Comparison of ENCODE assay signal across 8 cellular contexts in genomic region chr11:115324569-115325432, GRCh38.
DNase-seq lines count a peak whose midpoint lies in the region; ATAC-seq and TF ChIP-seq lines count a peak whose summit lies in the region.

No MANE protein-coding gene starts in this region.

- H3K36me3 ChIP-seq in GM23248 (ENCODE audit: low read depth) (no peaks in the 10 kb centered on the region), SJCRH30 (no peaks in the 10 kb centered on the region), endodermal cell (ENCODE audit: control insufficient read depth, insufficient read depth, low read length) (peaks cover 2% of the 10 kb centered on the region)

- H3K27ac ChIP-seq in GM23248, result no peak overlapping the region
- no peak overlapping the region for H3K27ac ChIP-seq in SJCRH30
- no peak overlapping the region for H3K27ac ChIP-seq in endodermal cell (ENCODE audit: low read depth, low read length)

- intact Hi-C loops in activated CD4-positive, alpha-beta T cell treated with anti-CD3 and anti-CD28 coated beads for 36 hours (cut with DNase I, micrococcal nuclease), result loop anchor here (1.0 to 10.0 kb wide), 6 partner anchors 750 to 1172 kb away; no protein-coding TSS in a partner anchor

- H3K4me3 Mint-ChIP-seq in activated CD4-positive, alpha-beta T cell treated with anti-CD3 and anti-CD28 coated beads for 36 hours, result no peak overlapping the region
- no peak overlapping the region for H3K4me3 Mint-ChIP-seq in endodermal cell
- H3K4me3 Mint-ChIP-seq in memory B cell, result no peak overlapping the region

- no peaks in the 10 kb centered on the region for H3F3A ChIP-seq in GM23248 (ENCODE audit: insufficient read depth)

- H3K9me3 ChIP-seq in GM23248 (ENCODE audit: low read depth) (no peaks in the 10 kb centered on the region), SJCRH30 (replicated peaks) (no peaks in the 10 kb centered on the region), endodermal cell (ENCODE audit: control insufficient read depth, low read length) (no peaks in the 10 kb centered on the region)

- peak; percentile 68 for ATAC-seq in activated CD4-positive, alpha-beta T cell treated with anti-CD3 and anti-CD28 coated beads for 36 hours
- peak; percentile 78 for ATAC-seq in memory B cell (ENCODE audit: low read depth)

- in situ Hi-C loops in GM23248 (cut with MboI), result loop anchor here (25.0 kb wide), 1 partner anchor 1362 kb away; no protein-coding TSS in a partner anchor

- no peak overlapping the region for H3K27ac Mint-ChIP-seq in activated CD4-positive, alpha-beta T cell treated with anti-CD3 and anti-CD28 coated beads for 36 hours
- no peak overlapping the region for H3K27ac Mint-ChIP-seq in endodermal cell
- H3K27ac Mint-ChIP-seq in memory B cell, result no peak overlapping the region

- H3K4me2 ChIP-seq in GM23248 (ENCODE audit: unreplicated experiment), result no peak overlapping the region

- H3K27me3 ChIP-seq in GM23248 (replicated peaks; ENCODE audit: insufficient read depth) (peaks cover 10% of the 10 kb centered on the region), SJCRH30 (no peaks in the 10 kb centered on the region), endodermal cell (ENCODE audit: control insufficient read depth, insufficient read depth, low read length, poor library complexity, severe bottlenecking) (no peaks in the 10 kb centered on the region)

- H3K9me3 Mint-ChIP-seq in activated CD4-positive, alpha-beta T cell treated with anti-CD3 and anti-CD28 coated beads for 36 hours (ENCODE audit: low read depth), result no peaks in the 10 kb centered on the region
- no peaks in the 10 kb centered on the region for H3K9me3 Mint-ChIP-seq in endodermal cell
- no peaks in the 10 kb centered on the region for H3K9me3 Mint-ChIP-seq in memory B cell

- peak; percentile 96 for TF ChIP-seq CTCF in endodermal cell (conservative IDR thresholded peaks at IDR 0.05)

- peaks cover 15% of the 10 kb centered on the region for H3K27me3 Mint-ChIP-seq in activated CD4-positive, alpha-beta T cell treated with anti-CD3 and anti-CD28 coated beads for 36 hours
- H3K27me3 Mint-ChIP-seq in endodermal cell (ENCODE audit: insufficient read depth) (no peaks in the 10 kb centered on the region), memory B cell (peaks cover 3% of the 10 kb centered on the region)

- no peak overlapping the region; the same call in 1 of the 2 replicates for H2AFZ ChIP-seq in GM23248

- no peaks in the 10 kb centered on the region for H3K36me3 Mint-ChIP-seq in activated CD4-positive, alpha-beta T cell treated with anti-CD3 and anti-CD28 coated beads for 36 hours (ENCODE audit: low read depth)
- H3K36me3 Mint-ChIP-seq in endodermal cell (ENCODE audit: low read depth) (peaks cover 5% of the 10 kb centered on the region), memory B cell (no peaks in the 10 kb centered on the region)

- H3K4me1 ChIP-seq in GM23248 (ENCODE audit: insufficient read depth) (no peaks in the 10 kb centered on the region), SJCRH30 (no peaks in the 10 kb centered on the region), endodermal cell (ENCODE audit: control insufficient read depth, insufficient read depth, low read length) (no peaks in the 10 kb centered on the region)

- H3K9ac ChIP-seq in GM23248 (no peak overlapping the region), endodermal cell (ENCODE audit: extremely low read depth, low read length, poor library complexity, severe bottlenecking) (no peak overlapping the region)

- no peaks in the 10 kb centered on the region for H4K20me1 ChIP-seq in GM23248 (ENCODE audit: insufficient read depth)

- H3K9me2 ChIP-seq in GM23248 (ENCODE audit: insufficient read depth), result no peaks in the 10 kb centered on the region

- POLR2A ChIA-PET in activated CD4-positive, alpha-beta T cell treated with anti-CD3 and anti-CD28 coated beads for 36 hours (lab: Charles Lee), result interaction anchor here (0.6 kb wide), 1 partner anchor 276 kb away, joined by 4 read pairs; no protein-coding TSS in a partner anchor

- no peaks in the 10 kb centered on the region for H3K4me1 Mint-ChIP-seq in activated CD4-positive, alpha-beta T cell treated with anti-CD3 and anti-CD28 coated beads for 36 hours
- H3K4me1 Mint-ChIP-seq in endodermal cell (peaks cover 3% of the 10 kb centered on the region), memory B cell (peaks cover 3% of the 10 kb centered on the region)

- 34 to 37% methylated on average over 12 of the region's 12 CpGs for WGBS in GM23248 (ENCODE audit: low coverage in 1 of 2, low lambda C conversion rate in 2 of 2, missing lambda C conversion rate in 2 of 2), 2 experiments
- 55 to 56% methylated on average over 10 to 12 of the region's 12 CpGs for WGBS in endodermal cell (ENCODE audit: insufficient coverage in 1 of 2, insufficient read length in 1 of 2), 2 experiments

- CTCF ChIA-PET in activated CD4-positive, alpha-beta T cell treated with anti-CD3 and anti-CD28 coated beads for 36 hours (lab: Charles Lee), result interaction anchor here (0.7 to 2.1 kb wide), 8 partner anchors 9 to 956 kb away, joined by 3 to 5 read pairs (median 3); no protein-coding TSS in a partner anchor

- H3K79me2 ChIP-seq in GM23248 (ENCODE audit: insufficient read depth), result no peaks in the 10 kb centered on the region

- peak; percentile 30 for DNase-seq in activated CD4-positive, alpha-beta T cell treated with anti-CD3 and anti-CD28 coated beads for 36 hours
- DNase-seq in activated CD4-positive, alpha-beta T cell treated with anti-CD3 and anti-CD28 coated beads, Interleukin-2, amount 50 U/mL, for 4 hours, result no peak
- DNase-seq in GM23248, result peak; percentile 63
- DNase-seq in NCI-H1048 (lab: John Stamatoyannopoulos, UW), result peak; percentile 54
- peak; percentile 7 to 53 for DNase-seq in SJCRH30
- DNase-seq in endodermal cell, result peak; percentile 56
- peak in 1 of 2 donors; percentile 29 for DNase-seq in memory B cell (ENCODE audit: low spot score in 2 of 2)
- no peak for DNase-seq in UCSD-AML1 (lab: John Stamatoyannopoulos, UW; ENCODE audit: unreplicated experiment)

- H3K4me3 ChIP-seq in GM23248 (no peak overlapping the region), SJCRH30 (no peak overlapping the region), endodermal cell (ENCODE audit: low read length) (no peak overlapping the region)

Comparison
In these comparisons a context has a peak if more than half of its experiments do, and no peak if none do; other contexts are left out.
1. DNase-seq: peak in activated CD4-positive, alpha-beta T cell treated with anti-CD3 and anti-CD28 coated beads for 36 hours (single experiment), GM23248 (single experiment), NCI-H1048 (single experiment), SJCRH30 (2 of 2) and endodermal cell (single experiment); none in activated CD4-positive, alpha-beta T cell treated with anti-CD3 and anti-CD28 coated beads, Interleukin-2, amount 50 U/mL, for 4 hours (0 of 2) and UCSD-AML1 (single experiment).